21 cellular contexts compared by ENCODE assay signal in the genomic region with DNA sequence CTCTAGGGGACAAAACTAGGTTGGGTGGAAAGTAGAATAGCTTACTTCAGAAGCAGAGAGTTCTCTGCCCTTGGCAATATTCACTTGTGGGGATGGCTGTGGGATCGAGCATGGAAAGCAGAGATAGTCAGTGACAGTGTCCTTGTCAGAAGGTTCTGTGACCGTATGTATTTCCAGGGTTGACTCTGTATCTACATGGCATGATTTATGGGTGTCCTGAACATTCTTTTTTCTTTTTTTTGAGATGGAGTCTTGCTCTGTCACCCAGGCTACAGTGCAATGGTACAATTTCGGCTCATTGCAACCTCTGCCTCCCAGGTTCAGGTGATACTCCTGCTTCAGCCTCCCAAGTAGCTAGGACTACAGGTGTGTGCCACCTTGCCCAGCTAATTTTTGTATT.
DNase-seq lines count a peak whose midpoint lies in the region; ATAC-seq, FAIRE-seq and TF ChIP-seq lines count a peak whose summit lies in the region.
"Had no signal": no experiment of that assay in that cellular context is flagged by ENCODE, and none has a peak within 500 bp of the region (broad histone marks: within the 10 kb centered on the region; RNA-seq: fewer than 3 reads in every experiment).

No MANE protein-coding gene starts in this region.

- RAD21 ChIA-PET in GM12878 (lab: Charles Lee; ENCODE audit: unreplicated experiment), result no interaction called here

- no peaks in the 10 kb centered on the region for H3K27me3 ChIP-seq in H9 (ENCODE audit: insufficient read depth, low read length)
- no peaks in the 10 kb centered on the region for H3K27me3 ChIP-seq in GM12878 (replicated peaks in 1 of 2; ENCODE audit: control insufficient read depth in 2 of 2, insufficient read depth in 2 of 2, low read length in 1 of 2)
- H3K27me3 ChIP-seq in left lung, result no peaks in the 10 kb centered on the region
- H3K27me3 ChIP-seq: BE2C had no signal

- H4K8ac ChIP-seq in H9 (replicated peaks; ENCODE audit: insufficient read length, low read depth, low read length), result no peak overlapping the region

- SMC1A ChIA-PET in GM12878 (lab: Charles Lee; ENCODE audit: uncharacterized antibody, unreplicated experiment), result interaction anchor here (1.1 to 8.9 kb wide), 7 partner anchors 7 to 153 kb away, joined by 3 to 100 read pairs (median 6); no protein-coding TSS in a partner anchor

- no peak overlapping the region for H2BK12ac ChIP-seq in H9 (ENCODE audit: insufficient read length, low read depth, low read length)

- no peak overlapping the region for H2BK120ac ChIP-seq in H9 (ENCODE audit: low read depth, low read length, poor library complexity, severe bottlenecking)

- no peak overlapping the region for H3K14ac ChIP-seq in H9 (ENCODE audit: insufficient read depth, low read length)

- TF ChIP-seq CTCF in A549 (IDR thresholded peaks at IDR 0.05), result no peak
- TF ChIP-seq CTCF in H9 (conservative IDR thresholded peaks at IDR 0.05), result no peak
- TF ChIP-seq CTCF in GM12878 (IDR thresholded peaks at IDR 0.05 in 2 of 3, conservative IDR thresholded peaks at IDR 0.05 in 1 of 3; ENCODE audit: control insufficient read depth in 2 of 3, extremely low read depth in 1 of 3, insufficient read depth in 1 of 3, low read depth in 3 of 3, low read length in 3 of 3), result no peak
- no peak for TF ChIP-seq CTCF in WTC11 (IDR thresholded peaks at IDR 0.05)
- TF ChIP-seq CTCF in left lung (IDR thresholded peaks at IDR 0.05), result no peak

- DNase-seq in A549 (ENCODE audit: low read depth in 1 of 2, low spot score in 1 of 2) (no peak), H9 (no peak), GM12878 (ENCODE audit: low read depth, low spot score) (no peak), naive B cell (no peak), foreskin melanocyte (no peak), WTC11 (ENCODE audit: low spot score) (no peak), left lung (no peak), GM19240 (ENCODE audit: insufficient read length, low spot score) (no peak)
- DNase-seq: BE2C; C1 segment of cervical spinal cord; Caco-2; CD4-positive, CD25-positive, alpha-beta regulatory T cell; CD8-positive, alpha-beta memory T cell; KBM-7 had no signal

- H2AK5ac ChIP-seq in H9 (ENCODE audit: insufficient read length, low read length), result no peak overlapping the region

- H3K4me2 ChIP-seq in A549, result no peak overlapping the region
- H3K4me2 ChIP-seq in H9 (ENCODE audit: insufficient read depth, insufficient read length, low read length), result no peak overlapping the region
- no peak overlapping the region for H3K4me2 ChIP-seq in GM12878 (ENCODE audit: control insufficient read depth, insufficient read depth)
- H3K4me2 ChIP-seq: GM23338 had no signal

- TF ChIP-seq EP300 in A549 (IDR thresholded peaks at IDR 0.05) (no peak), GM12878 (IDR thresholded peaks at IDR 0.05; ENCODE audit: borderline replicate concordance in 1 of 2, control insufficient read depth in 1 of 2, low read depth in 2 of 2, low read length in 2 of 2) (no peak)

- H3K4me1 Mint-ChIP-seq in H9 (peaks cover 23 to 41% of the 10 kb centered on the region in 2 experiments), naive B cell (peaks cover 35 to 79% (median 59%) of the 10 kb centered on the region in 3 donors), WTC11 (peaks cover 35% of the 10 kb centered on the region)
- H3K4me1 Mint-ChIP-seq: CD4-positive, CD25-positive, alpha-beta regulatory T cell; CD8-positive, alpha-beta memory T cell had no signal

- H3K9me3 ChIP-seq in A549, result no peaks in the 10 kb centered on the region
- no peaks in the 10 kb centered on the region for H3K9me3 ChIP-seq in H9 (ENCODE audit: control insufficient read depth, low read depth, low read length)
- no peaks in the 10 kb centered on the region; the same call in 2 of the 3 replicates for H3K9me3 ChIP-seq in GM12878 (replicated peaks; ENCODE audit: control insufficient read depth, insufficient read depth, low read length)
- no peaks in the 10 kb centered on the region for H3K9me3 ChIP-seq in left lung
- H3K9me3 ChIP-seq: BE2C, Caco-2 had no signal

- H3K56ac ChIP-seq in H9 (ENCODE audit: insufficient read length, low read depth, low read length), result no peak overlapping the region

- TF ChIP-seq POLR2A in A549 (IDR thresholded peaks at IDR 0.05; ENCODE audit: low read length) (no peak), GM12878 (IDR thresholded peaks at IDR 0.05; ENCODE audit: low read depth, low read length) (no peak)

- no peak overlapping the region for H2BK5ac ChIP-seq in H9 (ENCODE audit: insufficient read length, low read length)

- H3K18ac ChIP-seq in H9 (ENCODE audit: insufficient read length, low read depth, low read length), result no peak overlapping the region

- H3K23ac ChIP-seq in H9 (ENCODE audit: insufficient read length, low read depth, low read length), result no peak overlapping the region

- no peak overlapping the region for H3K4me3 ChIP-seq in A549
- no peak overlapping the region for H3K4me3 ChIP-seq in GM12878
- no peak overlapping the region for H3K4me3 ChIP-seq in left lung
- H3K4me3 ChIP-seq: GM23338 had no signal

- no peak overlapping the region for H3T11ph ChIP-seq in H9 (ENCODE audit: low read length)

- H3K27ac Mint-ChIP-seq in H9 (peak overlapping the region in 2 of 3 experiments; percentile 64 to 72; a peak in 2 of 7 replicates), naive B cell (peak overlapping the region in 4 of 6 donors; percentile 39 to 93 (median 71)), WTC11 (no peak overlapping the region)
- H3K27ac Mint-ChIP-seq: CD4-positive, CD25-positive, alpha-beta regulatory T cell; CD8-positive, alpha-beta memory T cell; GM23338 had no signal

- TF ChIP-seq RAD21 in A549 (conservative IDR thresholded peaks at IDR 0.05 in 1 of 2, IDR thresholded peaks at IDR 0.05 in 1 of 2) (no peak), GM12878 (IDR thresholded peaks at IDR 0.05; ENCODE audit: insufficient read depth, low read depth, low read length) (no peak)

- H4K5ac ChIP-seq in H9 (ENCODE audit: insufficient read length, low read depth, low read length), result no peak overlapping the region

- H4K91ac ChIP-seq in H9 (ENCODE audit: insufficient read length, low read depth, low read length), result no peak overlapping the region

- H2BK15ac ChIP-seq in H9 (ENCODE audit: low read depth, low read length), result no peak overlapping the region

- FAIRE-seq in A549 (lab: Jason Lieb, UNC), result no peak
- no peak for FAIRE-seq in GM12878 (lab: Jason Lieb, UNC)
- FAIRE-seq: D721Med, G401.6, H54, HTR-8/SVneo had no signal

- no peaks in the 10 kb centered on the region for H3K23me2 ChIP-seq in H9 (ENCODE audit: insufficient read length, low read depth, low read length, poor library complexity, severe bottlenecking)

- no peaks in the 10 kb centered on the region for H3K27me3 Mint-ChIP-seq in H9 (ENCODE audit: low read depth)
- H3K27me3 Mint-ChIP-seq in naive B cell, result no peaks in the 10 kb centered on the region
- H3K27me3 Mint-ChIP-seq in WTC11 (ENCODE audit: low read depth), result no peaks in the 10 kb centered on the region; the same call in 1 of the 2 replicates

- no peak overlapping the region for H3K4ac ChIP-seq in H9 (ENCODE audit: low read depth, low read length)

- no TSS peak for BruUV-seq in GM12878 (replicated peaks; lab: Mats Ljungman, UMichigan)

- 92% methylated on average over 3 of the region's 3 CpGs for WGBS in A549 (ENCODE audit: missing lambda C conversion rate)
- WGBS in H9 (ENCODE audit: extremely low coverage, insufficient read length, low lambda C conversion rate), result no CpG with 5 or more reads among the region's 3 CpGs
- WGBS in GM12878 (ENCODE audit: insufficient coverage, insufficient replicate concordance, low lambda C conversion rate, missing lambda C conversion rate), result 94% methylated on average over 3 of the region's 3 CpGs

- H3K9me3 Mint-ChIP-seq in H9 (peaks cover 0 to 4% of the 10 kb centered on the region in 2 experiments; a peak in 2 of 5 replicates), naive B cell (peaks cover 0 to 3% (median 0%) of the 10 kb centered on the region in 7 donors), WTC11 (peaks cover 6% of the 10 kb centered on the region)

- H3K4me3 Mint-ChIP-seq in H9, result no peak overlapping the region
- H3K4me3 Mint-ChIP-seq in naive B cell, result peak overlapping the region in 3 of 8 donors; percentile 22 to 53 (median 39)
- no peak overlapping the region for H3K4me3 Mint-ChIP-seq in WTC11
- H3K4me3 Mint-ChIP-seq: CD4-positive, CD25-positive, alpha-beta regulatory T cell; CD8-positive, alpha-beta memory T cell; GM23338 had no signal

- intact Hi-C loops in GM12878 (cut with micrococcal nuclease; ENCODE audit: unreplicated experiment), result loop anchor here (2.0 to 5.0 kb wide), 2 partner anchors 77 to 256 kb away; a partner anchor contains a TSS
- intact Hi-C loops in left lung (cut with DNase I), result no loop called here

- H3K79me1 ChIP-seq in H9 (ENCODE audit: insufficient read depth, low read depth, low read length, poor library complexity, severe bottlenecking), result no peaks in the 10 kb centered on the region

- CTCF ChIA-PET in A549 (lab: Yijun Ruan, JAX) (interaction anchor here (1.3 kb wide), 1 partner anchor 10 kb away, joined by 4 read pairs; no protein-coding TSS in a partner anchor), GM12878 (lab: Yijun Ruan, JAX) (no interaction called here), WTC11 (lab: Charles Lee) (no interaction called here)

- H3K36me3 ChIP-seq in GM12878 (ENCODE audit: control insufficient read depth in 2 of 2, insufficient read depth in 2 of 2, low read length in 1 of 2), result no peaks in the 10 kb centered on the region
- no peaks in the 10 kb centered on the region for H3K36me3 ChIP-seq in left lung
- H3K36me3 ChIP-seq: BE2C had no signal

- H3K27ac ChIP-seq in A549, result peak overlapping the region; percentile 73 to 79; a peak in 3 of 6 replicates
- no peak overlapping the region for H3K27ac ChIP-seq in H9 (ENCODE audit: insufficient read length, low read depth, low read length)
- peak overlapping the region; percentile 8; the same call in 1 of the 2 replicates for H3K27ac ChIP-seq in GM12878 (ENCODE audit: control insufficient read depth, insufficient read depth)
- H3K27ac ChIP-seq in left lung, result no peak overlapping the region
- H3K27ac ChIP-seq: 22Rv1 had no signal

- POLR2A ChIA-PET in A549 (lab: Yijun Ruan, JAX), result no interaction called here
- POLR2A ChIA-PET in GM12878 (lab: Charles Lee), result interaction anchor here (0.7 to 1.3 kb wide), 2 partner anchors 33 to 69 kb away, joined by 3 read pairs; no protein-coding TSS in a partner anchor
- POLR2A ChIA-PET in WTC11 (lab: Charles Lee), result no interaction called here

- ATAC-seq in A549, result no peak
- ATAC-seq in GM12878, result no peak
- no peak for ATAC-seq in naive B cell (ENCODE audit: low read depth in 2 of 2)
- no peak for ATAC-seq in WTC11
- ATAC-seq in left lung, result no peak
- ATAC-seq: GM23338, HCT116 had no signal

- no peak overlapping the region for H2BK20ac ChIP-seq in H9 (ENCODE audit: low read depth, low read length, poor library complexity, severe bottlenecking)

- H2AFZ ChIP-seq in H9 (ENCODE audit: low read length) (no peak overlapping the region), GM12878 (ENCODE audit: control insufficient read depth, low read depth, low read length) (no peak overlapping the region)
- H2AFZ ChIP-seq: GM23338 had no signal

- H4K20me1 ChIP-seq in H9 (ENCODE audit: control insufficient read depth, insufficient read depth, insufficient read length) (no peaks in the 10 kb centered on the region), GM12878 (ENCODE audit: control insufficient read depth, insufficient read depth) (no peaks in the 10 kb centered on the region)

- H3K36me3 Mint-ChIP-seq in H9 (ENCODE audit: insufficient read depth in 1 of 3, low read depth in 3 of 3), result peaks cover 0 to 9% (median 2%) of the 10 kb centered on the region in 3 experiments; a peak in 3 of 7 replicates
- H3K36me3 Mint-ChIP-seq in naive B cell, result no peaks in the 10 kb centered on the region
- H3K36me3 Mint-ChIP-seq in WTC11, result 0 out of 2 replicates have a peak, but pooled peaks cover 3% of the 10 kb centered on the region
- H3K36me3 Mint-ChIP-seq: CD4-positive, CD25-positive, alpha-beta regulatory T cell had no signal

- H3K4me1 ChIP-seq in A549 (peaks cover 54% of the 10 kb centered on the region), H9 (ENCODE audit: insufficient read depth, low read length) (peaks cover 2% of the 10 kb centered on the region; the same call in 1 of the 2 replicates), GM12878 (ENCODE audit: control insufficient read depth, insufficient read depth, low read length) (peaks cover 37% of the 10 kb centered on the region), left lung (peaks cover under 1 to 3% of the 10 kb centered on the region in 2 donors)
- H3K4me1 ChIP-seq: BE2C had no signal

- H3K79me2 ChIP-seq in H9 (ENCODE audit: insufficient read depth, low read length), result no peaks in the 10 kb centered on the region
- no peaks in the 10 kb centered on the region for H3K79me2 ChIP-seq in GM12878 (ENCODE audit: control insufficient read depth, insufficient read depth, low read length)

- H3K9ac ChIP-seq in H9 (ENCODE audit: extremely low read depth, insufficient read length, low read length), result no peak overlapping the region
- no peak overlapping the region for H3K9ac ChIP-seq in GM12878 (ENCODE audit: control insufficient read depth, insufficient read depth, low read length)

- in situ Hi-C loops in GM12878 (cut with MboI), result no loop called here

Comparison
In these comparisons a context has a peak if more than half of its experiments do, and no peak if none do; other contexts are left out.
1. H3K27ac ChIP-seq: peak in A549 (2 of 2) and GM12878 (single experiment); none in H9 (single experiment) and left lung (0 of 2).